9 cellular contexts compared by ENCODE assay signal in genomic region chr5:170307575-170308465, GRCh38. TPM values are rescaled to one million over a fixed set of nuclear protein-coding genes. Genes with fewer than 3 reads are reported as not detected.
A peak's percentile ranks its signal among the peaks of the same experiment; 100 is the strongest.
DNase-seq lines count a peak whose midpoint lies in the region; ATAC-seq and TF ChIP-seq lines count a peak whose summit lies in the region.
"Had no signal": no experiment of that assay in that cellular context is flagged by ENCODE, and none has a peak within 500 bp of the region (broad histone marks: within the 10 kb centered on the region; RNA-seq: fewer than 3 reads in every experiment).

No MANE protein-coding gene starts in this region.

- POLR2A ChIA-PET in HCT116 (lab: Charles Lee): no interaction called here

- peaks cover 34% of the 10 kb centered on the region for H3K27me3 ChIP-seq in HCT116 (ENCODE audit: insufficient read depth, low read length)
- H3K27me3 ChIP-seq in left ventricle myocardium inferior (ENCODE audit: low read depth): no peaks in the 10 kb centered on the region
- no peaks in the 10 kb centered on the region for H3K27me3 ChIP-seq in stomach
- no peaks in the 10 kb centered on the region for H3K27me3 ChIP-seq in MM.1S (replicated peaks; ENCODE audit: insufficient read depth, low read length)
- H3K27me3 ChIP-seq: Peyer's patch had no signal

- H4K20me1 ChIP-seq in HCT116 (ENCODE audit: insufficient read depth): no peaks in the 10 kb centered on the region
- no peaks in the 10 kb centered on the region for H4K20me1 ChIP-seq in MM.1S (ENCODE audit: insufficient read depth, low read length)

- H2AFZ ChIP-seq in HCT116 (ENCODE audit: low read depth, low read length, poor library complexity, severe bottlenecking) (no peak overlapping the region), MM.1S (ENCODE audit: low read length) (no peak overlapping the region)

- H3K9ac ChIP-seq in HCT116 (ENCODE audit: low read length) (no peak overlapping the region), MM.1S (ENCODE audit: low read length) (no peak overlapping the region)

- no peak for TF ChIP-seq CTCF in HCT116 (IDR thresholded peaks at IDR 0.05 in 2 of 3, conservative IDR thresholded peaks at IDR 0.05 in 1 of 3; ENCODE audit: borderline replicate concordance in 1 of 3, insufficient read depth in 1 of 3, low read depth in 2 of 3, low read length in 2 of 3)
- no peak for TF ChIP-seq CTCF in left ventricle myocardium inferior (IDR thresholded peaks at IDR 0.05; ENCODE audit: borderline replicate concordance)
- no peak for TF ChIP-seq CTCF in stomach (IDR thresholded peaks at IDR 0.05)
- no peak for TF ChIP-seq CTCF in MM.1S (IDR thresholded peaks at IDR 0.05; ENCODE audit: low read length)

- TF ChIP-seq POLR2A in HCT116 (IDR thresholded peaks at IDR 0.05; ENCODE audit: borderline replicate concordance, extremely low read depth, insufficient read depth, insufficient read length): no peak
- TF ChIP-seq POLR2A in stomach (IDR thresholded peaks at IDR 0.05): no peak

- peak; percentile 84 for TF ChIP-seq EP300 in stomach (IDR thresholded peaks at IDR 0.05)

- H3K9me2 ChIP-seq in HCT116 (ENCODE audit: insufficient read depth): no peaks in the 10 kb centered on the region
- no peaks in the 10 kb centered on the region for H3K9me2 ChIP-seq in MM.1S (replicated peaks; ENCODE audit: insufficient read depth, low read length)

- no TSS peak for BruUV-seq in HCT116 (replicated peaks; lab: Mats Ljungman, UMichigan)

- RAD21 ChIA-PET in HCT116 (lab: Charles Lee; ENCODE audit: low non-redundant PET in 1 of 2, low total read pairs in 2 of 2, uncharacterized antibody in 2 of 2, unreplicated experiment in 2 of 2): no interaction called here

- WGBS in stomach, 5 donors: 48 to 60% (median 57%) methylated on average over 15 of the region's 15 CpGs

- H3K4me1 ChIP-seq in HCT116 (ENCODE audit: control insufficient read depth in 1 of 2, insufficient read depth in 2 of 2, low read length in 2 of 2): no peaks in the 10 kb centered on the region
- peaks cover 66% of the 10 kb centered on the region for H3K4me1 ChIP-seq in left ventricle myocardium inferior
- peaks cover 20 to 72% (median 37%) of the 10 kb centered on the region in 4 donors for H3K4me1 ChIP-seq in stomach
- H3K4me1 ChIP-seq in MM.1S (ENCODE audit: low read length): peaks cover 11% of the 10 kb centered on the region

- CTCF ChIA-PET in HCT116 (lab: Charles Lee): no interaction called here

- H3F3A ChIP-seq in MM.1S (ENCODE audit: insufficient read depth, low read length): no peaks in the 10 kb centered on the region

- intact Hi-C loops in HCT116 (cut with micrococcal nuclease) (no loop called here), left ventricle myocardium inferior (cut with micrococcal nuclease) (no loop called here), stomach (cut with DNase I; ENCODE audit: low total_unique reads) (no loop called here)

- in situ Hi-C loops in SK-MEL-5 (cut with HindIII; ENCODE audit: low pct_unique_long_range_greater_than_20kb, low sequenced_read_pairs): no loop called here

- DNase-seq in HCT116 (ENCODE audit: low read depth, low spot score): no peak
- DNase-seq in SK-MEL-5 (ENCODE audit: low read depth, low spot score): peak; percentile 98
- DNase-seq in left ventricle myocardium inferior: peak; percentile 77
- DNase-seq in stomach: peak; percentile 72
- DNase-seq in activated CD4-positive, alpha-beta T cell treated with anti-CD3 and anti-CD28 coated beads, Interleukin-2, amount 50 U/mL, for 48 hours: no peak
- DNase-seq in NAMALWA (ENCODE audit: low spot score): no peak
- no peak for DNase-seq in MM.1S

- no peaks in the 10 kb centered on the region for H3K79me2 ChIP-seq in HCT116 (ENCODE audit: insufficient read depth, low read length)
- no peaks in the 10 kb centered on the region for H3K79me2 ChIP-seq in MM.1S (ENCODE audit: low read length)

- H3K9me3 ChIP-seq in HCT116 (ENCODE audit: control insufficient read depth in 1 of 2, insufficient read depth in 1 of 2, low read depth in 1 of 2, low read length in 2 of 2): no peaks in the 10 kb centered on the region
- H3K9me3 ChIP-seq in left ventricle myocardium inferior (replicated peaks): no peaks in the 10 kb centered on the region
- no peaks in the 10 kb centered on the region for H3K9me3 ChIP-seq in stomach
- no peaks in the 10 kb centered on the region for H3K9me3 ChIP-seq in MM.1S (replicated peaks; ENCODE audit: insufficient read depth, low read length)
- H3K9me3 ChIP-seq: Peyer's patch had no signal

- no peaks in the 10 kb centered on the region for H3K36me3 ChIP-seq in HCT116 (ENCODE audit: control insufficient read depth in 1 of 2, insufficient read depth in 2 of 2, low read length in 2 of 2)
- H3K36me3 ChIP-seq in left ventricle myocardium inferior: no peaks in the 10 kb centered on the region
- no peaks in the 10 kb centered on the region for H3K36me3 ChIP-seq in stomach
- no peaks in the 10 kb centered on the region for H3K36me3 ChIP-seq in MM.1S (replicated peaks; ENCODE audit: insufficient read depth, low read length)
- H3K36me3 ChIP-seq: Peyer's patch had no signal

- peak; percentile 69 for ATAC-seq in HCT116
- ATAC-seq in HG03342 (IDR thresholded peaks at IDR 0.05; ENCODE audit: unreplicated experiment): no peak

- no peak overlapping the region for H3K27ac ChIP-seq in HCT116 (ENCODE audit: low read depth, low read length)
- H3K27ac ChIP-seq in left ventricle myocardium inferior (replicated peaks): peak overlapping the region; percentile 91
- H3K27ac ChIP-seq in stomach: peak overlapping the region; percentile 57 to 80 (median 72)
- no peak overlapping the region for H3K27ac ChIP-seq in MM.1S (ENCODE audit: low read length)

- TF ChIP-seq RAD21 in HCT116 (IDR thresholded peaks at IDR 0.05; ENCODE audit: low read depth): no peak

- H3K4me3 ChIP-seq in HCT116 (replicated peaks in 1 of 2; ENCODE audit: low read depth in 1 of 2, low read length in 2 of 2) (no peak overlapping the region), left ventricle myocardium inferior (no peak overlapping the region), stomach (no peak overlapping the region), MM.1S (ENCODE audit: low read length) (no peak overlapping the region)
- H3K4me3 ChIP-seq: Peyer's patch had no signal

- H3K4me2 ChIP-seq in HCT116 (ENCODE audit: low read length): no peak overlapping the region
- no peak overlapping the region for H3K4me2 ChIP-seq in MM.1S (ENCODE audit: low read depth, low read length)

TF ChIP-seq in HCT116, 20 proteins besides CTCF, POLR2A, EP300 and RAD21:
- TF ChIP-seq JUND (IDR thresholded peaks at IDR 0.05) (0 out of 2 replicates have a peak, but pooled peaks have one; percentile 13), POLR2AphosphoS5 (IDR thresholded peaks at IDR 0.05; ENCODE audit: low read depth, low read length) (no peak)

RNA-seq across cellular contexts. Expression of gene LCP2, which starts 10.2 kb away (rescaled TPM):
- 0.61 TPM for total RNA-seq in HCT116 (2021; ENCODE audit: unreplicated experiment)
- polyA plus RNA-seq in HCT116 (2012): not detected in 2 replicates
- 0.26 and 0.51 TPM in 2 replicates for total RNA-seq in SK-MEL-5 (2014; rRNA removed; shearing (Covaris generic))
- 0.06 and 0.14 TPM in 2 replicates for polyA plus RNA-seq in SK-MEL-5 (2015; cell fraction: cytosol; rRNA removed)
- polyA plus RNA-seq in SK-MEL-5 (2015; cell fraction: nucleus; rRNA removed): not detected in 2 replicates
- 3.9 TPM for total RNA-seq in left ventricle myocardium inferior
- 10 to 100 TPM in 4 of 5 donors, under 1 TPM in 1; 0.58 to 69.4 (median 27.1) TPM for total RNA-seq in stomach
- polyA plus RNA-seq in stomach: 10 to 100 TPM in 2 of 3 donors, 1 to 10 TPM in 1; 3.2 to 16.2 (median 15.4) TPM

Comparison
In these comparisons a context has a peak if more than half of its experiments do, and no peak if none do; other contexts are left out.
1. DNase-seq: peak in SK-MEL-5 (single experiment), left ventricle myocardium inferior (single experiment) and stomach (single experiment); none in HCT116 (single experiment), activated CD4-positive, alpha-beta T cell treated with anti-CD3 and anti-CD28 coated beads, Interleukin-2, amount 50 U/mL, for 48 hours (0 of 2), NAMALWA (single experiment) and MM.1S (single experiment).
2. H3K27ac ChIP-seq: peak in left ventricle myocardium inferior (single experiment) and stomach (5 of 5); none in HCT116 (single experiment) and MM.1S (single experiment).